ENCODE assay signal across 30 cellular contexts in genomic region chr10:68832596-68832995, GRCh38. TPM values are rescaled to one million over a fixed set of nuclear protein-coding genes. Genes with fewer than 3 reads are reported as not detected.
"Had no signal": no experiment of that assay in that cellular context is flagged by ENCODE, and none has a peak within 500 bp of the region (broad histone marks: within the 10 kb centered on the region; RNA-seq: fewer than 3 reads in every experiment).

No MANE protein-coding gene starts in this region.

- ATAC-seq: activated CD8-positive, alpha-beta T cell treated with anti-CD3 and anti-CD28 coated beads for 36 hours; activated naive CD4-positive, alpha-beta T cell treated with anti-CD3 and anti-CD28 coated beads, Interleukin-2, amount 50 U/mL, for 72 hours; activated T-cell treated with anti-CD3 and anti-CD28 coated beads, Interleukin-2, amount 50 U/mL, for 4 hours; activated T-cell treated with anti-CD3 and anti-CD28 coated beads, Interleukin-2, amount 50 U/mL, for 72 hours; activated T-helper 17 cell treated with anti-CD3 and anti-CD28 coated beads, Interleukin-2, amount 50 U/mL, for 72 hours had no signal

- H3K4me3 ChIP-seq: adrenal gland, breast epithelium had no signal

- H3K36me3 ChIP-seq: adrenal gland, breast epithelium had no signal

- H3K27ac ChIP-seq: adrenal gland, breast epithelium had no signal

- H3K27me3 ChIP-seq: adrenal gland, breast epithelium had no signal

- H3K9me3 ChIP-seq: adrenal gland, breast epithelium had no signal

- H3K4me1 ChIP-seq: adrenal gland, breast epithelium had no signal

- DNase-seq: activated B cell treated with CpG ODN at 0.5 μM for 24 hours; activated CD4-positive, alpha-beta memory T cell treated with anti-CD3 and anti-CD28 coated beads for 36 hours; activated CD4-positive, alpha-beta T cell treated with anti-CD3 and anti-CD28 coated beads for 4 hours; activated CD4-positive, alpha-beta T cell treated with anti-CD3 and anti-CD28 coated beads, Interleukin-2, amount 10 ng/mL, durations not matched to agents 24 days and 14 days; activated CD4-positive, alpha-beta T cell treated with anti-CD3 and anti-CD28 coated beads, Interleukin-2, amount 50 U/mL, for 1 hour; activated CD4-positive, alpha-beta T cell treated with anti-CD3 and anti-CD28 coated beads, Interleukin-2, amount 50 U/mL, for 4 hours; activated CD4-positive, CD25-positive, alpha-beta regulatory T cell treated with anti-CD3 and anti-CD28 coated beads, Interleukin-2, amount 50 U/mL, for 72 hours; activated CD8-positive, alpha-beta memory T cell treated with anti-CD3 and anti-CD28 coated beads, Interleukin-2, amount 50 U/mL, for 4 hours; activated CD8-positive, alpha-beta T cell treated with anti-CD3 and anti-CD28 coated beads for 36 hours; activated effector memory CD4-positive, alpha-beta T cell treated with anti-CD3 and anti-CD28 coated beads, Interleukin-2, amount 50 U/mL, for 16 hours; activated gamma-delta T cell treated with Interleukin-2 at 50 U/mL for 16 hours; activated naive CD4-positive, alpha-beta T cell; activated naive CD4-positive, alpha-beta T cell treated with anti-CD3 and anti-CD28 coated beads for 36 hours; activated naive CD4-positive, alpha-beta T cell treated with anti-CD3 and anti-CD28 coated beads, Interleukin-2, amount 50 U/mL, for 16 hours; activated naive CD8-positive, alpha-beta T cell treated with anti-CD3 and anti-CD28 coated beads for 36 hours; activated T-cell treated with anti-CD3 and anti-CD28 coated beads for 4 hours; activated T-cell treated with anti-CD3 and anti-CD28 coated beads, Interleukin-2, amount 50 U/mL, for 1 hour; activated T-cell treated with anti-CD3 and anti-CD28 coated beads, Interleukin-2, amount 50 U/mL, for 4 hours; activated T-cell treated with anti-CD3 and anti-CD28 coated beads, Interleukin-2, amount 50 U/mL, for 72 hours; adrenal gland; amniotic stem cell; aorta; central memory CD4-positive, alpha-beta T cell; SW 1271; T-helper 1 cell; T-helper 2 cell; T-helper 9 cell had no signal

RNA-seq across cellular contexts. Expression of gene STOX1, which starts 5.3 kb away (rescaled TPM):
- polyA plus RNA-seq: aorta had no signal
